Comparison of ENCODE assay signal across 6 cellular contexts in the genomic region with DNA sequence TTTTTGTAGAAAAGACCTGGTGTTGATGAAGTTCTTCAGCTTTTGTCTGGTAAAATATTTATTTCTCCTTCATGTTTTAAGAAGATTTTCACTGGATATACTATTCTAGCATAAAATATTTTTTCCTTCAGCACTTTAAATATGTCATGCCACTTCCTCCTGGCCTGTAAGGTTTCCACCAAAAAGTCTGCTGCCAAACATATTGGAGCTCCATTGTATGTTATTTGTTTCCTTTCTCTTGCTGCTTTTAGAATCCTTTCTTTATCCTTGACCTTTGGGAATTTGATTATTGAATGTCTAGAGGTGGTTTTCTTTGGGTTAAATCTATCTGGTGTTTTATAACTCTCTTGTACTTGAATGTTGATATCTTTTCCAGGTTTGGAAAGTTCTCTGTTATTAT. TPM values are rescaled to one million over a fixed set of nuclear protein-coding genes. Genes with fewer than 3 reads are reported as not detected.
"Had no signal": no experiment of that assay in that cellular context is flagged by ENCODE, and none has a peak within 500 bp of the region (broad histone marks: within the 10 kb centered on the region; RNA-seq: fewer than 3 reads in every experiment).

No MANE protein-coding gene starts in this region.

- H3K27ac Mint-ChIP-seq: IgD-negative memory B cell had no signal

- H3K4me3 Mint-ChIP-seq: IgD-negative memory B cell had no signal

- ATAC-seq: HepG2 had no signal

- FAIRE-seq: HepG2, HTR-8/SVneo had no signal

- DNase-seq: IMR-90, KBM-7 had no signal

- H3K4me1 Mint-ChIP-seq: IgD-negative memory B cell had no signal

- H3K27ac ChIP-seq: HL-60 had no signal

RNA-seq across cellular contexts. Expression of a gene that starts 35.6 kb away (rescaled TPM):
- total RNA-seq: HepG2, IMR-90 had no signal
- polyA plus RNA-seq: HepG2, IMR-90 had no signal
